Comparison of ENCODE assay signal across 12 cellular contexts in genomic region chr6:7996538-7997225, GRCh38.
A peak's percentile ranks its signal among the peaks of the same experiment; 100 is the strongest.
DNase-seq lines count a peak whose midpoint lies in the region; ATAC-seq and TF ChIP-seq lines count a peak whose summit lies in the region.
"Had no signal": no experiment of that assay in that cellular context is flagged by ENCODE, and none has a peak within 500 bp of the region (broad histone marks: within the 10 kb centered on the region; RNA-seq: fewer than 3 reads in every experiment).

No MANE protein-coding gene starts in this region.

- H3K27me3 ChIP-seq in AG04450 (ENCODE audit: control insufficient read depth, insufficient read depth, low read length) (no peaks in the 10 kb centered on the region), lower lobe of right lung (ENCODE audit: low read depth) (no peaks in the 10 kb centered on the region)
- H3K27me3 ChIP-seq: BLaER1 had no signal

- TF ChIP-seq CTCF in AG04450 (IDR thresholded peaks at IDR 0.05; ENCODE audit: low read depth, low read length) (no peak), lower lobe of right lung (IDR thresholded peaks at IDR 0.05) (no peak)

- intact Hi-C loops in lower lobe of right lung (cut with DNase I) = no loop called here

- H3K4me1 ChIP-seq in lower lobe of right lung = peaks cover 17% of the 10 kb centered on the region

- ATAC-seq in lower lobe of right lung (peak; percentile 35 to 64), GM19324 (IDR thresholded peaks at IDR 0.05; ENCODE audit: low FRiP score, unreplicated experiment) (no peak), GM19395 (IDR thresholded peaks at IDR 0.05; ENCODE audit: unreplicated experiment) (no peak), GM19463 (IDR thresholded peaks at IDR 0.05; ENCODE audit: unreplicated experiment) (no peak)
- ATAC-seq: activated CD8-positive, alpha-beta T cell treated with anti-CD3 and anti-CD28 coated beads, Interleukin-2, amount 10 ng/mL, durations not matched to agents 7 days and 5 days had no signal

- no peak overlapping the region for H3K27ac ChIP-seq in AG04450 (ENCODE audit: low read depth, low read length)
- no peak overlapping the region for H3K27ac ChIP-seq in lower lobe of right lung
- H3K27ac ChIP-seq: BLaER1 had no signal

- peak; percentile 29 for DNase-seq in AG04450 (ENCODE audit: low read depth, low spot score)
- peak; percentile 13 for DNase-seq in HT1080 (ENCODE audit: low read depth)
- peak; percentile 81 to 95 for DNase-seq in dermis microvascular lymphatic vessel endothelial cell (ENCODE audit: low read depth in 2 of 2)
- no peak for DNase-seq in lower lobe of right lung
- DNase-seq in T-helper 1 cell = no peak
- DNase-seq: activated CD8-positive, alpha-beta T cell treated with anti-CD3 and anti-CD28 coated beads, Interleukin-2, amount 10 ng/mL, durations not matched to agents 7 days and 5 days; NCI-H1417 treated with DMSO at 0.1 percent for 48 hours; retina had no signal

- POLR2A ChIA-PET in AG04450 (lab: Yijun Ruan, JAX) = no interaction called here

- H3K36me3 ChIP-seq in lower lobe of right lung = no peaks in the 10 kb centered on the region
- H3K36me3 ChIP-seq: BLaER1 had no signal

- H3K9me3 ChIP-seq in AG04450 (ENCODE audit: control insufficient read depth, insufficient read depth, low read length) = no peaks in the 10 kb centered on the region
- H3K9me3 ChIP-seq in lower lobe of right lung = no peaks in the 10 kb centered on the region
- H3K9me3 ChIP-seq: BLaER1 had no signal

- no peak overlapping the region for H3K4me3 ChIP-seq in AG04450 (ENCODE audit: low read depth, low read length)
- no peak overlapping the region for H3K4me3 ChIP-seq in lower lobe of right lung
- H3K4me3 ChIP-seq: BLaER1 had no signal

- CTCF ChIA-PET in AG04450 (lab: Charles Lee) = interaction anchor here (2.5 to 3.4 kb wide), 2 partner anchors 9 to 274 kb away, joined by 8 to 12 read pairs; no protein-coding TSS in a partner anchor

Comparison
In these comparisons a context has a peak if more than half of its experiments do, and no peak if none do; other contexts are left out.
1. DNase-seq: peak in AG04450 (single experiment), HT1080 (single experiment) and dermis microvascular lymphatic vessel endothelial cell (2 of 2); none in lower lobe of right lung (single experiment) and T-helper 1 cell (0 of 5).
2. ATAC-seq: peak in lower lobe of right lung (2 of 2); none in GM19324 (single experiment), GM19395 (single experiment) and GM19463 (single experiment).